Comparison of ENCODE assay signal across 25 cellular contexts in genomic region chr2:9300829-9301453, GRCh38.
A peak's percentile ranks its signal among the peaks of the same experiment; 100 is the strongest.
DNase-seq lines count a peak whose midpoint lies in the region; ATAC-seq and TF ChIP-seq lines count a peak whose summit lies in the region.
"Had no signal": no experiment of that assay in that cellular context is flagged by ENCODE, and none has a peak within 500 bp of the region (broad histone marks: within the 10 kb centered on the region; RNA-seq: fewer than 3 reads in every experiment).

No MANE protein-coding gene starts in this region.

- peak; percentile 18; the same call in 1 of the 3 replicates for ATAC-seq in SK-N-SH treated with all-trans-retinoic acid at 6 μM for 48 hours
- no peak for ATAC-seq in stimulated activated naive CD8-positive, alpha-beta T cell treated with anti-CD3 and anti-CD28 coated beads, Interleukin-15, Interleukin-2, amounts not matched to agents 100 U/mL and 50 U/mL, for 24 hours

- no peaks in the 10 kb centered on the region for H3K9me3 Mint-ChIP-seq in nephron

- in situ Hi-C loops in Caki2 (cut with HindIII; ENCODE audit: low pct_unique_long_range_greater_than_20kb, low sequenced_read_pairs): no loop called here

- H3K4me3 ChIP-seq in epithelial cell of esophagus (ENCODE audit: low read length): no peak overlapping the region
- H3K4me3 ChIP-seq: A549, lung, SK-N-MC, suprapubic skin, vagina had no signal

- TF ChIP-seq CTCF in epithelial cell of esophagus (IDR thresholded peaks at IDR 0.05; ENCODE audit: insufficient read depth, low read depth, low read length, missing control alignments): no peak
- no peak for TF ChIP-seq CTCF in nephron (IDR thresholded peaks at IDR 0.05; ENCODE audit: unreplicated experiment in 3 of 3)

- DNase-seq in Caki2 (ENCODE audit: low read depth): peak; percentile 33
- peak; percentile 35 for DNase-seq in epithelial cell of esophagus (ENCODE audit: low read depth)
- DNase-seq in GDM1 (lab: John Stamatoyannopoulos, UW): no peak
- no peak for DNase-seq in HUDEP-2 (lab: John Stamatoyannopoulos, UW; ENCODE audit: unreplicated experiment in 76 of 76)
- no peak for DNase-seq in stimulated activated naive CD8-positive, alpha-beta T cell treated with anti-CD3 and anti-CD28 coated beads, Interleukin-15, Interleukin-2, amounts not matched to agents 100 U/mL and 50 U/mL, for 24 hours
- no peak for DNase-seq in activated effector memory CD4-positive, alpha-beta T cell treated with Interleukin-2 at 50 U/mL for 16 hours
- DNase-seq: activated CD4-positive, alpha-beta T cell treated with anti-CD3 and anti-CD28 coated beads for 4 hours; activated naive CD4-positive, alpha-beta T cell treated with anti-CD3 and anti-CD28 coated beads, Interleukin-2, amount 50 U/mL, for 16 hours; activated T-cell treated with anti-CD3 and anti-CD28 coated beads, Interleukin-2, amount 50 U/mL, for 48 hours; cerebellar nuclear complex; effector memory CD4-positive, alpha-beta T cell; Karpas-422; NCI-H526; nucleus accumbens; small intestine; stimulated activated CD4-positive, alpha-beta T cell treated with anti-CD3 and anti-CD28 coated beads, Interleukin-1b, Interleukin-23, amount 100 ng/mL, for 48 hours; T-helper 2 cell had no signal

- peaks cover 17% of the 10 kb centered on the region for H3K36me3 Mint-ChIP-seq in nephron (ENCODE audit: low read depth)

- peak overlapping the region; percentile 9 to 51 (median 30) for H3K27ac Mint-ChIP-seq in nephron
- H3K27ac Mint-ChIP-seq: B cell had no signal

- no peaks in the 10 kb centered on the region for H3K27me3 Mint-ChIP-seq in nephron (ENCODE audit: low read depth)

- no peak overlapping the region for H3K4me3 Mint-ChIP-seq in nephron
- H3K4me3 Mint-ChIP-seq: B cell had no signal

- peaks cover 20% of the 10 kb centered on the region for H3K4me1 Mint-ChIP-seq in nephron
- H3K4me1 Mint-ChIP-seq: B cell had no signal

TF ChIP-seq in SK-N-SH treated with all-trans-retinoic acid at 6 μM for 48 hours, 23 proteins besides CTCF, POLR2A, EP300 and RAD21:
- TF ChIP-seq ZFP3 (CRISPR knock-in tag; IDR thresholded peaks at IDR 0.05) (no peak), CREB5 (CRISPR knock-in tag; IDR thresholded peaks at IDR 0.05; ENCODE audit: low read depth) (no peak), ARNTL (CRISPR knock-in tag; IDR thresholded peaks at IDR 0.05; ENCODE audit: borderline replicate concordance, low read depth) (no peak), ZNF8 (CRISPR knock-in tag; IDR thresholded peaks at IDR 0.05) (no peak), RARB (CRISPR knock-in tag; IDR thresholded peaks at IDR 0.05) (no peak), BACH2 (CRISPR knock-in tag; IDR thresholded peaks at IDR 0.05; ENCODE audit: borderline replicate concordance) (no peak), OSR1 (CRISPR knock-in tag; IDR thresholded peaks at IDR 0.05) (no peak)

Comparison
In these comparisons a context has a peak if more than half of its experiments do, and no peak if none do; other contexts are left out.
1. DNase-seq: peak in Caki2 (single experiment) and epithelial cell of esophagus (single experiment); none in GDM1 (single experiment), HUDEP-2 (0 of 76), stimulated activated naive CD8-positive, alpha-beta T cell treated with anti-CD3 and anti-CD28 coated beads, Interleukin-15, Interleukin-2, amounts not matched to agents 100 U/mL and 50 U/mL, for 24 hours (single experiment) and activated effector memory CD4-positive, alpha-beta T cell treated with Interleukin-2 at 50 U/mL for 16 hours (single experiment).